28 cellular contexts compared by ENCODE assay signal in genomic region chr14:70077005-70077404, GRCh38.
"Had no signal": no experiment of that assay in that cellular context is flagged by ENCODE, and none has a peak within 500 bp of the region (broad histone marks: within the 10 kb centered on the region; RNA-seq: fewer than 3 reads in every experiment).

No MANE protein-coding gene starts in this region.

- H3K36me3 ChIP-seq: neutrophil, ovary, right lobe of liver, sigmoid colon, stomach, thoracic aorta, thyroid gland, tibial nerve, upper lobe of left lung, uterus had no signal

- H3K4me1 Mint-ChIP-seq: naive B cell; naive thymus-derived CD8-positive, alpha-beta T cell; stimulated activated effector memory CD8-positive, alpha-beta T cell treated with anti-CD3 and anti-CD28 coated beads, Interleukin-12 subunit alpha, Interleukin-12 subunit beta, amount 100 ng/mL, for 72 hours; stimulated activated naive B cell treated with anti-CD40 and anti-IgM and Interleukin-4, amounts not matched to agents 10 μg/mL and 1 μg/mL and 100 μg/mL, for 72 hours had no signal

- H3K9me3 ChIP-seq: neutrophil, ovary, psoas muscle, right lobe of liver, sigmoid colon, stomach, thoracic aorta, thyroid gland, tibial nerve, upper lobe of left lung, uterus had no signal

- ATAC-seq: naive thymus-derived CD8-positive, alpha-beta T cell; natural killer cell treated with Interleukin-12 subunit alpha and Interleukin-12 subunit beta and Interleukin-15 and Interleukin-18, amount 100 ng/mL, for 72 hours; psoas muscle; right cardiac atrium; right lobe of liver; stimulated activated effector memory CD8-positive, alpha-beta T cell treated with anti-CD3 and anti-CD28 coated beads, Interleukin-12 subunit alpha, Interleukin-12 subunit beta, amount 100 ng/mL, for 72 hours; stimulated activated naive B cell treated with anti-CD40 and anti-IgM and Interleukin-4, amounts not matched to agents 10 μg/mL and 1 μg/mL and 100 μg/mL, for 72 hours had no signal

- H3K27ac Mint-ChIP-seq: naive thymus-derived CD8-positive, alpha-beta T cell; natural killer cell treated with Interleukin-12 subunit alpha and Interleukin-12 subunit beta and Interleukin-15 and Interleukin-18, amount 100 ng/mL, for 72 hours; progenitor cell of endocrine pancreas; stimulated activated effector memory CD8-positive, alpha-beta T cell treated with anti-CD3 and anti-CD28 coated beads, Interleukin-12 subunit alpha, Interleukin-12 subunit beta, amount 100 ng/mL, for 72 hours; stimulated activated naive B cell treated with anti-CD40 and anti-IgM and Interleukin-4, amounts not matched to agents 10 μg/mL and 1 μg/mL and 100 μg/mL, for 72 hours; stimulated activated naive CD8-positive, alpha-beta T cell treated with anti-CD3 and anti-CD28 coated beads, Interleukin-15, Interleukin-2, amounts not matched to agents 100 ng/mL and 50 ng/mL, for 24 hours had no signal

- H3K9me3 Mint-ChIP-seq: naive B cell; naive thymus-derived CD8-positive, alpha-beta T cell; natural killer cell treated with Interleukin-12 subunit alpha and Interleukin-12 subunit beta and Interleukin-15 and Interleukin-18, amount 100 ng/mL, for 72 hours; stimulated activated effector memory CD8-positive, alpha-beta T cell treated with anti-CD3 and anti-CD28 coated beads, Interleukin-12 subunit alpha, Interleukin-12 subunit beta, amount 100 ng/mL, for 72 hours; stimulated activated naive B cell treated with anti-CD40 and anti-IgM and Interleukin-4, amounts not matched to agents 10 μg/mL and 1 μg/mL and 100 μg/mL, for 72 hours; stimulated activated naive CD8-positive, alpha-beta T cell treated with anti-CD3 and anti-CD28 coated beads, Interleukin-15, Interleukin-2, amounts not matched to agents 100 ng/mL and 50 ng/mL, for 24 hours had no signal

- H3K4me3 Mint-ChIP-seq: naive B cell; naive thymus-derived CD8-positive, alpha-beta T cell; natural killer cell treated with Interleukin-12 subunit alpha and Interleukin-12 subunit beta and Interleukin-15 and Interleukin-18, amount 100 ng/mL, for 72 hours; stimulated activated effector memory CD8-positive, alpha-beta T cell treated with anti-CD3 and anti-CD28 coated beads, Interleukin-12 subunit alpha, Interleukin-12 subunit beta, amount 100 ng/mL, for 72 hours; stimulated activated naive B cell treated with anti-CD40 and anti-IgM and Interleukin-4, amounts not matched to agents 10 μg/mL and 1 μg/mL and 100 μg/mL, for 72 hours; stimulated activated naive CD8-positive, alpha-beta T cell treated with anti-CD3 and anti-CD28 coated beads, Interleukin-15, Interleukin-2, amounts not matched to agents 100 ng/mL and 50 ng/mL, for 24 hours had no signal

- H3K4me1 ChIP-seq: psoas muscle, right lobe of liver, sigmoid colon, stomach, thyroid gland, tibial nerve, upper lobe of left lung, uterus had no signal

- H3K4me3 ChIP-seq: ovary, psoas muscle, right lobe of liver, sigmoid colon, stomach, thoracic aorta, thyroid gland, tibial nerve, upper lobe of left lung, uterus had no signal

- DNase-seq: naive B cell; naive thymus-derived CD8-positive, alpha-beta T cell; nucleus accumbens; ovary; posterior cingulate gyrus; psoas muscle; right cardiac atrium; right lobe of liver; sigmoid colon; small intestine; stimulated activated CD4-positive, alpha-beta T cell treated with anti-CD3 and anti-CD28 coated beads, Interleukin-15, amount 100 ng/mL, for 24 hours; stimulated activated CD4-positive, alpha-beta T cell treated with anti-CD3 and anti-CD28 coated beads, Interleukin-2, amount 100 ng/mL, for 24 hours; stimulated activated CD4-positive, alpha-beta T cell treated with anti-CD3 and anti-CD28 coated beads, Interleukin-2, amount 100 ng/mL, for 48 hours; stimulated activated CD4-positive, alpha-beta T cell treated with anti-CD3 and anti-CD28 coated beads, Interleukin-4, amount 100 ng/mL, for 24 hours; stimulated activated naive B cell treated with anti-CD40 and anti-IgM and Interleukin-4, amounts not matched to agents 10 μg/mL and 1 μg/mL and 100 μg/mL, for 72 hours; stimulated activated naive CD4-positive, alpha-beta T cell treated with Interleukin-2 at 50 U/mL for 16 hours; stomach; thyroid gland; trophoblast cell; upper lobe of left lung; uterus had no signal

- H3K36me3 Mint-ChIP-seq: naive B cell; naive thymus-derived CD8-positive, alpha-beta T cell; natural killer cell treated with Interleukin-12 subunit alpha and Interleukin-12 subunit beta and Interleukin-15 and Interleukin-18, amount 100 ng/mL, for 72 hours; stimulated activated effector memory CD8-positive, alpha-beta T cell treated with anti-CD3 and anti-CD28 coated beads, Interleukin-12 subunit alpha, Interleukin-12 subunit beta, amount 100 ng/mL, for 72 hours; stimulated activated naive B cell treated with anti-CD40 and anti-IgM and Interleukin-4, amounts not matched to agents 10 μg/mL and 1 μg/mL and 100 μg/mL, for 72 hours had no signal

- H3K27ac ChIP-seq: neutrophil, ovary, psoas muscle, right lobe of liver, sigmoid colon, stomach, thoracic aorta, thyroid gland, tibial nerve, upper lobe of left lung, uterus had no signal

- H3K27me3 ChIP-seq: neutrophil, ovary, right lobe of liver, thyroid gland, tibial nerve, uterus had no signal
